Comparison of ENCODE assay signal across 8 cellular contexts in the genomic region with DNA sequence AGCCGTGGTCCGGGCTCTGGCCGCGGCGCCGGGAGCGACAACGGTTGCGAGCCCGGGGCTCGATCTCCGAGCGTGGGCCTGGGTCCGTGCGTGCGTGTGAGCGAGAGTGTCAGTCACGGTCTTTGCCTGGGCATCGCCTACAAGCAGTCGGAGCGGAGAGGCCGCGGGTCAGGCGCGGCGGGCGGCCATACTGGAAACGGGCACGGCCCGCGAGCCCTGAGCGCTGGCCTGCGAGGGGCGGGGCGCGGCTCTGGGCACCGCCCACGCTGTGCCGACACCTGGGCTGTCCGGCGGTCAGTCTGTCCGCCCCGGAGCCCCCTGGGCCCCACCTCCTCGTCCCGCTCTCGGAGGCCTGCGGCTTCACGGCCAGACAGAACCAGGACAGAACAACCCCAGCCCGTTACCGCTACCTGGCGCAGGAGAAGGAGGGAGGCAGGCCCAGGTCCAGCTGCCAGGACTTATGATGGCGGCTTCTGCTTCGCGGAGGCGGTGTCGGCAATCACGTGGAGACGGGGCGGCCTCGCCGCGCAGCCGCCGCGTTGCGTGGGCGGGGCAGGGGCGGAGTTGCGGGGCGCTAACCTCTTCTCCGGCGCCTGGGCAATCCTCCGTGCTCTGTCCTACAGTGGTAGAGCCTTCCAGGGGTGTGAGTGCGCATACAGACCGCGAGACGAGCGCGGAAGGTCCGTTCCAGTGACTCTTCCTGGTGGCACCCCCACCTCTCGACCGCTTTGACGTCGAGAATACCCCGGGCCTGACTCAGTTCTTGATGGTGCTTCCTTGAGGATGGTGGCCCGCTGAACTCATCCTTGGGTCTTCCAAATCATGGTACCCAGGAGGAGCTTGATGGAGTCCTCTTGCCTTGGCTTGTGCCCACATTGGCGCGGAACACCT. TPM values are rescaled to one million over a fixed set of nuclear protein-coding genes. Genes with fewer than 3 reads are reported as not detected.
DNase-seq lines count a peak whose midpoint lies in the region; ATAC-seq, FAIRE-seq and TF ChIP-seq lines count a peak whose summit lies in the region.

A gene with protein sequence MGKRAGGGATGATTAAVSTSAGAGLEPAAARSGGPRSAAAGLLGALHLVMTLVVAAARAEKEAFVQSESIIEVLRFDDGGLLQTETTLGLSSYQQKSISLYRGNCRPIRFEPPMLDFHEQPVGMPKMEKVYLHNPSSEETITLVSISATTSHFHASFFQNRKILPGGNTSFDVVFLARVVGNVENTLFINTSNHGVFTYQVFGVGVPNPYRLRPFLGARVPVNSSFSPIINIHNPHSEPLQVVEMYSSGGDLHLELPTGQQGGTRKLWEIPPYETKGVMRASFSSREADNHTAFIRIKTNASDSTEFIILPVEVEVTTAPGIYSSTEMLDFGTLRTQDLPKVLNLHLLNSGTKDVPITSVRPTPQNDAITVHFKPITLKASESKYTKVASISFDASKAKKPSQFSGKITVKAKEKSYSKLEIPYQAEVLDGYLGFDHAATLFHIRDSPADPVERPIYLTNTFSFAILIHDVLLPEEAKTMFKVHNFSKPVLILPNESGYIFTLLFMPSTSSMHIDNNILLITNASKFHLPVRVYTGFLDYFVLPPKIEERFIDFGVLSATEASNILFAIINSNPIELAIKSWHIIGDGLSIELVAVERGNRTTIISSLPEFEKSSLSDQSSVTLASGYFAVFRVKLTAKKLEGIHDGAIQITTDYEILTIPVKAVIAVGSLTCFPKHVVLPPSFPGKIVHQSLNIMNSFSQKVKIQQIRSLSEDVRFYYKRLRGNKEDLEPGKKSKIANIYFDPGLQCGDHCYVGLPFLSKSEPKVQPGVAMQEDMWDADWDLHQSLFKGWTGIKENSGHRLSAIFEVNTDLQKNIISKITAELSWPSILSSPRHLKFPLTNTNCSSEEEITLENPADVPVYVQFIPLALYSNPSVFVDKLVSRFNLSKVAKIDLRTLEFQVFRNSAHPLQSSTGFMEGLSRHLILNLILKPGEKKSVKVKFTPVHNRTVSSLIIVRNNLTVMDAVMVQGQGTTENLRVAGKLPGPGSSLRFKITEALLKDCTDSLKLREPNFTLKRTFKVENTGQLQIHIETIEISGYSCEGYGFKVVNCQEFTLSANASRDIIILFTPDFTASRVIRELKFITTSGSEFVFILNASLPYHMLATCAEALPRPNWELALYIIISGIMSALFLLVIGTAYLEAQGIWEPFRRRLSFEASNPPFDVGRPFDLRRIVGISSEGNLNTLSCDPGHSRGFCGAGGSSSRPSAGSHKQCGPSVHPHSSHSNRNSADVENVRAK (N-terminal part only) (minus strand): TSS at position 215 of the 891 bp plus-strand sequence. CDS start 286 bp downstream, outside the sequence.

- no peaks in the 10 kb centered on the region for H3K36me3 ChIP-seq in Loucy (ENCODE audit: insufficient read depth, low read length)
- H3K36me3 ChIP-seq in RWPE2 (ENCODE audit: low read depth) = no peaks in the 10 kb centered on the region

- intact Hi-C loops in activated T-helper 2 cell treated with anti-CD3 and anti-CD28 coated beads, Interferon-gamma antibody, Interleukin-2, Interleukin-4, amounts not matched to agents 10 μg/mL and 5 μg/mL and 100 μg/mL, durations not matched to agents 14 hours and 24 hours and 36 hours (cut with micrococcal nuclease) = loop anchor here (1.0 to 5.0 kb wide), 3 partner anchors 16 to 189 kb away; no protein-coding TSS in a partner anchor

- peak; percentile 97 for DNase-seq in ELF-1 (ENCODE audit: low read depth, low spot score)
- peak; percentile 91 for DNase-seq in H54 (ENCODE audit: insufficient read length, low spot score)
- peak; percentile 88 for DNase-seq in RWPE2 (ENCODE audit: low spot score)
- peak; percentile 95 for DNase-seq in activated T-helper 2 cell treated with anti-CD3 and anti-CD28 coated beads, Interferon-gamma antibody, Interleukin-2, Interleukin-4, amounts not matched to agents 10 μg/mL and 5 μg/mL and 100 μg/mL, durations not matched to agents 14 hours and 24 hours and 36 hours (ENCODE audit: low spot score)
- peak; percentile 91 for DNase-seq in fibroblast of mammary gland (ENCODE audit: low read depth)
- DNase-seq in naive thymus-derived CD8-positive, alpha-beta T cell = peak; percentile 90 to 98 (median 94)
- DNase-seq in stimulated activated naive B cell treated with anti-CD40 and anti-IgM and Interleukin-4, amounts not matched to agents 10 μg/mL and 1 μg/mL and 100 μg/mL, for 72 hours = peak; percentile 97

- no peaks in the 10 kb centered on the region for H3K9me3 ChIP-seq in Loucy (ENCODE audit: insufficient read depth, low read depth, low read length)
- H3K9me3 ChIP-seq in RWPE2 (ENCODE audit: severe bottlenecking) = no peaks in the 10 kb centered on the region

- H3K27me3 Mint-ChIP-seq in activated T-helper 2 cell treated with anti-CD3 and anti-CD28 coated beads, Interferon-gamma antibody, Interleukin-2, Interleukin-4, amounts not matched to agents 10 μg/mL and 5 μg/mL and 100 μg/mL, durations not matched to agents 14 hours and 24 hours and 36 hours (ENCODE audit: low read depth) = peaks cover 8% of the 10 kb centered on the region
- no peaks in the 10 kb centered on the region for H3K27me3 Mint-ChIP-seq in naive thymus-derived CD8-positive, alpha-beta T cell
- H3K27me3 Mint-ChIP-seq in stimulated activated naive B cell treated with anti-CD40 and anti-IgM and Interleukin-4, amounts not matched to agents 10 μg/mL and 1 μg/mL and 100 μg/mL, for 72 hours = no peaks in the 10 kb centered on the region

- H3K27me3 ChIP-seq in Loucy (ENCODE audit: insufficient read depth, low read length, poor library complexity, severe bottlenecking) = no peaks in the 10 kb centered on the region
- H3K27me3 ChIP-seq in RWPE2 (ENCODE audit: insufficient read depth, poor library complexity, severe bottlenecking) = no peaks in the 10 kb centered on the region

- H3K36me3 Mint-ChIP-seq in activated T-helper 2 cell treated with anti-CD3 and anti-CD28 coated beads, Interferon-gamma antibody, Interleukin-2, Interleukin-4, amounts not matched to agents 10 μg/mL and 5 μg/mL and 100 μg/mL, durations not matched to agents 14 hours and 24 hours and 36 hours (ENCODE audit: low read depth) = no peaks in the 10 kb centered on the region
- peaks cover 0 to 4% (median 0%) of the 10 kb centered on the region in 3 donors for H3K36me3 Mint-ChIP-seq in naive thymus-derived CD8-positive, alpha-beta T cell
- peaks cover 6 to 32% of the 10 kb centered on the region in 2 donors for H3K36me3 Mint-ChIP-seq in stimulated activated naive B cell treated with anti-CD40 and anti-IgM and Interleukin-4, amounts not matched to agents 10 μg/mL and 1 μg/mL and 100 μg/mL, for 72 hours

- H2AFZ ChIP-seq in Loucy (ENCODE audit: low read length) = peak within 1 kb of the TSS; percentile 98

- H3K4me1 ChIP-seq in Loucy (ENCODE audit: insufficient read depth, low read length, poor library complexity, severe bottlenecking) = peaks cover 38% of the 10 kb centered on the region
- H3K4me1 ChIP-seq in RWPE2 (ENCODE audit: insufficient read depth, poor library complexity, severe bottlenecking) = peaks cover 12% of the 10 kb centered on the region

- H3K9me3 Mint-ChIP-seq in activated T-helper 2 cell treated with anti-CD3 and anti-CD28 coated beads, Interferon-gamma antibody, Interleukin-2, Interleukin-4, amounts not matched to agents 10 μg/mL and 5 μg/mL and 100 μg/mL, durations not matched to agents 14 hours and 24 hours and 36 hours = no peaks in the 10 kb centered on the region
- H3K9me3 Mint-ChIP-seq in naive thymus-derived CD8-positive, alpha-beta T cell = no peaks in the 10 kb centered on the region
- peaks cover 0 to 3% of the 10 kb centered on the region in 2 donors for H3K9me3 Mint-ChIP-seq in stimulated activated naive B cell treated with anti-CD40 and anti-IgM and Interleukin-4, amounts not matched to agents 10 μg/mL and 1 μg/mL and 100 μg/mL, for 72 hours

- H3K27ac ChIP-seq in RWPE2 (ENCODE audit: poor library complexity, severe bottlenecking) = peak within 1 kb of the TSS; percentile 86

- peaks cover 40% of the 10 kb centered on the region for H4K20me1 ChIP-seq in Loucy (ENCODE audit: insufficient read depth, low read length, poor library complexity, severe bottlenecking)

- H3K79me2 ChIP-seq in Loucy (ENCODE audit: insufficient read depth, low read length) = peaks cover 41% of the 10 kb centered on the region

- H3K9me2 ChIP-seq in Loucy (replicated peaks; ENCODE audit: low read depth, low read length) = no peaks in the 10 kb centered on the region

- peak within 1 kb of the TSS; percentile 95 for H3K4me3 ChIP-seq in Loucy (ENCODE audit: low read length, poor library complexity, severe bottlenecking)
- H3K4me3 ChIP-seq in RWPE2 (ENCODE audit: severe bottlenecking) = peak within 1 kb of the TSS; percentile 77
- peak within 1 kb of the TSS; percentile 88 for H3K4me3 ChIP-seq in fibroblast of mammary gland (ENCODE audit: control insufficient read depth, low read depth, low read length)

- POLR2A ChIA-PET in naive thymus-derived CD8-positive, alpha-beta T cell (lab: Charles Lee) = no interaction called here

- peak; percentile 92 for FAIRE-seq in H54 (lab: Jason Lieb, UNC)

- H3K4me1 Mint-ChIP-seq in activated T-helper 2 cell treated with anti-CD3 and anti-CD28 coated beads, Interferon-gamma antibody, Interleukin-2, Interleukin-4, amounts not matched to agents 10 μg/mL and 5 μg/mL and 100 μg/mL, durations not matched to agents 14 hours and 24 hours and 36 hours (ENCODE audit: low read depth) = peaks cover 30% of the 10 kb centered on the region
- peaks cover 21 to 41% (median 41%) of the 10 kb centered on the region in 4 donors for H3K4me1 Mint-ChIP-seq in naive thymus-derived CD8-positive, alpha-beta T cell
- peaks cover 33 to 56% of the 10 kb centered on the region in 2 donors for H3K4me1 Mint-ChIP-seq in stimulated activated naive B cell treated with anti-CD40 and anti-IgM and Interleukin-4, amounts not matched to agents 10 μg/mL and 1 μg/mL and 100 μg/mL, for 72 hours

- peak within 1 kb of the TSS; percentile 87 for H3K4me2 ChIP-seq in Loucy (ENCODE audit: low read depth, low read length, poor library complexity, severe bottlenecking)

- H3K9ac ChIP-seq in Loucy (ENCODE audit: low read depth, low read length, poor library complexity, severe bottlenecking) = peak within 1 kb of the TSS; percentile 88

- ATAC-seq in RWPE2 (ENCODE audit: low read depth) = peak; percentile 85
- peak; percentile 86 for ATAC-seq in naive thymus-derived CD8-positive, alpha-beta T cell
- peak; percentile 80 to 82 for ATAC-seq in stimulated activated naive B cell treated with anti-CD40 and anti-IgM and Interleukin-4, amounts not matched to agents 10 μg/mL and 1 μg/mL and 100 μg/mL, for 72 hours (replicated peaks)

- no peaks in the 10 kb centered on the region for H3F3A ChIP-seq in Loucy (ENCODE audit: low read depth)

- H3K27ac Mint-ChIP-seq in activated T-helper 2 cell treated with anti-CD3 and anti-CD28 coated beads, Interferon-gamma antibody, Interleukin-2, Interleukin-4, amounts not matched to agents 10 μg/mL and 5 μg/mL and 100 μg/mL, durations not matched to agents 14 hours and 24 hours and 36 hours = peak within 1 kb of the TSS; percentile 96
- H3K27ac Mint-ChIP-seq in naive thymus-derived CD8-positive, alpha-beta T cell = peak within 1 kb of the TSS; percentile 68 to 96 (median 94)
- peak within 1 kb of the TSS; percentile 97 for H3K27ac Mint-ChIP-seq in stimulated activated naive B cell treated with anti-CD40 and anti-IgM and Interleukin-4, amounts not matched to agents 10 μg/mL and 1 μg/mL and 100 μg/mL, for 72 hours

- TF ChIP-seq POLR2A in H54 (IDR thresholded peaks at IDR 0.05; ENCODE audit: low read depth, low read length) = peak; percentile 92

- H3K4me3 Mint-ChIP-seq in activated T-helper 2 cell treated with anti-CD3 and anti-CD28 coated beads, Interferon-gamma antibody, Interleukin-2, Interleukin-4, amounts not matched to agents 10 μg/mL and 5 μg/mL and 100 μg/mL, durations not matched to agents 14 hours and 24 hours and 36 hours (ENCODE audit: low read depth) = peak within 1 kb of the TSS; percentile 96
- peak within 1 kb of the TSS; percentile 89 to 97 (median 94) for H3K4me3 Mint-ChIP-seq in naive thymus-derived CD8-positive, alpha-beta T cell
- H3K4me3 Mint-ChIP-seq in stimulated activated naive B cell treated with anti-CD40 and anti-IgM and Interleukin-4, amounts not matched to agents 10 μg/mL and 1 μg/mL and 100 μg/mL, for 72 hours = peak within 1 kb of the TSS; percentile 91 to 93

- TF ChIP-seq CTCF in Loucy (conservative IDR thresholded peaks at IDR 0.05; ENCODE audit: low read length) (no peak), RWPE2 (IDR thresholded peaks at IDR 0.05; ENCODE audit: poor library complexity, severe bottlenecking) (no peak), fibroblast of mammary gland (conservative IDR thresholded peaks at IDR 0.05; ENCODE audit: control insufficient read depth, insufficient read depth, low read depth, low read length) (no peak)

RNA-seq across cellular contexts. Expression of the gene that starts here (rescaled TPM):
- 39.3 and 39.9 TPM in 2 replicates for total RNA-seq in activated T-helper 2 cell treated with anti-CD3 and anti-CD28 coated beads, Interferon-gamma antibody, Interleukin-2, Interleukin-4, amounts not matched to agents 10 μg/mL and 5 μg/mL and 100 μg/mL, durations not matched to agents 14 hours and 24 hours and 36 hours
- total RNA-seq in naive thymus-derived CD8-positive, alpha-beta T cell = 10 to 100 TPM; 51.6 to 61.4 TPM
- 10 to 100 TPM; 11.4 to 18.1 (median 17.5) TPM for polyA plus RNA-seq in naive thymus-derived CD8-positive, alpha-beta T cell

Comparison
In these comparisons a context has a peak if more than half of its experiments do, and no peak if none do; other contexts are left out.
1. Peak in every context shown above with its lines: DNase-seq, ATAC-seq, H3K4me3 ChIP-seq and H3K27ac ChIP-seq.